In genomic region chr2:140747665-140748064, GRCh38 we compare ENCODE assay signal across 11 cellular contexts.
DNase-seq lines count a peak whose midpoint lies in the region; ATAC-seq, FAIRE-seq and TF ChIP-seq lines count a peak whose summit lies in the region.
"Had no signal": no experiment of that assay in that cellular context is flagged by ENCODE, and none has a peak within 500 bp of the region (broad histone marks: within the 10 kb centered on the region; RNA-seq: fewer than 3 reads in every experiment).

No MANE protein-coding gene starts in this region.

- no peak for TF ChIP-seq POLR2A in GM12891 (IDR thresholded peaks at IDR 0.05; ENCODE audit: low read depth, low read length)

- ATAC-seq in GM19452 (IDR thresholded peaks at IDR 0.05; ENCODE audit: unreplicated experiment) (peak; percentile 84), HG02763 (IDR thresholded peaks at IDR 0.05; ENCODE audit: unreplicated experiment) (peak; percentile 71), HG03432 (IDR thresholded peaks at IDR 0.05; ENCODE audit: unreplicated experiment) (peak; percentile 97)
- ATAC-seq: heart left ventricle had no signal

- FAIRE-seq in GM12891 (lab: Jason Lieb, UNC), result no peak

- DNase-seq in GM12891 (ENCODE audit: insufficient read length, low spot score), result peak; percentile 1
- no peak for DNase-seq in putamen (ENCODE audit: low spot score)
- no peak for DNase-seq in AML-193 (lab: John Stamatoyannopoulos, UW)
- no peak for DNase-seq in stimulated activated CD4-positive, alpha-beta T cell treated with anti-CD3 and anti-CD28 coated beads, Interleukin-4, amount 100 ng/mL, for 1 hour
- no peak for DNase-seq in HUDEP-2 (lab: John Stamatoyannopoulos, UW; ENCODE audit: unreplicated experiment in 76 of 76)
- DNase-seq: activated CD4-positive, alpha-beta T cell treated with anti-CD3 and anti-CD28 coated beads for 4 hours; brain microvascular endothelial cell; heart left ventricle had no signal

TF ChIP-seq in GM12891, 5 proteins besides CTCF, POLR2A, EP300 and RAD21:
- no peak for TF ChIP-seq PAX5 (IDR thresholded peaks at IDR 0.05; ENCODE audit: insufficient read depth, low read length, severe bottlenecking)
- TF ChIP-seq SPI1 (IDR thresholded peaks at IDR 0.05; ENCODE audit: low read depth, low read length), result peak; percentile 58
